Comparison of ENCODE assay signal across 8 cellular contexts in the genomic region with DNA sequence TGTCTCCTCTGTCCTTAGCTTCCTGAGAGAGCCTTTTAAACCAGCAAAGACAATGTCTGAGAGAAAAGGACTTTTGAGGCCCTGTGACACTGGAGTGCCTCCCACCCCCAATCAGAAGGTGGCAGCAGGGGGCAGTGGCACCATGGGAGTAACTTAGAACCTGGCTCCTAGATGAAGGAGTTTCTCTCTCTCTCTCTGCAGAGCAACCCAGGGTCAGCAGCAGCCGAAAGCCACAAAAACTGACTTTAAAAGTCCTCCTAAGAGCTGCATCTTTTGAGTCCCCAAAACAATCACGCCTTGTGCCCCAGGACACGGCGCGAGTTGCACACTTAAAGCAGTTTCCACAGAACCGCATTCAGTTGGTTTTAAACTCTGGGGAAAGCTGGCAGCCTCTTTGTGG. TPM values are rescaled to one million over a fixed set of nuclear protein-coding genes. Genes with fewer than 3 reads are reported as not detected.
DNase-seq lines count a peak whose midpoint lies in the region; ATAC-seq, FAIRE-seq and TF ChIP-seq lines count a peak whose summit lies in the region.

No MANE protein-coding gene starts in this region.

- WGBS in lung, 2 donors = 64 to 65% methylated on average over 6 of the region's 6 CpGs

- no peaks in the 10 kb centered on the region for H3K36me3 Mint-ChIP-seq in glutamatergic neuron (ENCODE audit: unreplicated experiment)

- H3K9me3 Mint-ChIP-seq in glutamatergic neuron (ENCODE audit: unreplicated experiment) = peaks cover 3% of the 10 kb centered on the region

- no peak overlapping the region for H3K9ac ChIP-seq in NT2/D1 (ENCODE audit: insufficient read length, low read depth)

- H3K27ac ChIP-seq in lung (ENCODE audit: low read depth in 1 of 2, low read length in 1 of 2) = no peak overlapping the region

- H3K4me3 ChIP-seq in BJ (ENCODE audit: low read depth, low read length) = no peak overlapping the region
- no peak overlapping the region for H3K4me3 ChIP-seq in NT2/D1 (ENCODE audit: insufficient read length, low read depth)
- no peak overlapping the region for H3K4me3 ChIP-seq in choroid plexus epithelial cell (ENCODE audit: low read depth, low read length)
- H3K4me3 ChIP-seq in lung = no peak overlapping the region

- ATAC-seq in lung (ENCODE audit: insufficient read depth, low FRiP score) = no peak
- no peak for ATAC-seq in HG02852 (IDR thresholded peaks at IDR 0.05; ENCODE audit: unreplicated experiment)

- peaks cover 3% of the 10 kb centered on the region for H3K27me3 Mint-ChIP-seq in glutamatergic neuron (ENCODE audit: unreplicated experiment)

- POLR2A ChIA-PET in BJ (lab: Charles Lee) = no interaction called here

- TF ChIP-seq CTCF in BJ (IDR thresholded peaks at IDR 0.05; ENCODE audit: insufficient read depth, low read depth, low read length) = peak; percentile 74
- peak; percentile 79 for TF ChIP-seq CTCF in choroid plexus epithelial cell (conservative IDR thresholded peaks at IDR 0.05; ENCODE audit: low read depth, low read length)
- peak; percentile 33 for TF ChIP-seq CTCF in lung (IDR thresholded peaks at IDR 0.05; ENCODE audit: control extremely low read depth, extremely low read depth)
- no peak for TF ChIP-seq CTCF in glutamatergic neuron (IDR thresholded peaks at IDR 0.05; ENCODE audit: partially characterized antibody, unreplicated experiment)

- DNase-seq in BJ (ENCODE audit: low read depth) = no peak
- no peak for DNase-seq in GM18507 (ENCODE audit: extremely low spot score, insufficient read length, low read depth)
- DNase-seq in NT2/D1 (ENCODE audit: low read depth, low spot score) = peak; percentile 28
- DNase-seq in choroid plexus epithelial cell (ENCODE audit: low read depth) = peak; percentile 67
- DNase-seq in lung (ENCODE audit: low spot score) = peak; percentile 44
- no peak for DNase-seq in cerebellum (ENCODE audit: low spot score)
- DNase-seq in glutamatergic neuron = no peak

- H3K27ac Mint-ChIP-seq in glutamatergic neuron (ENCODE audit: unreplicated experiment) = no peak overlapping the region

- H3K9me3 ChIP-seq in NT2/D1 (ENCODE audit: insufficient read depth, low read length) (no peaks in the 10 kb centered on the region), lung (ENCODE audit: control insufficient read depth in 2 of 2, insufficient read depth in 1 of 2, low read length in 1 of 2) (no peaks in the 10 kb centered on the region)

- no peak overlapping the region for H3K4me3 Mint-ChIP-seq in glutamatergic neuron (ENCODE audit: unreplicated experiment)

- H3K27me3 ChIP-seq in BJ (ENCODE audit: control insufficient read depth, insufficient read depth, low read length) (no peaks in the 10 kb centered on the region), NT2/D1 (ENCODE audit: insufficient read depth, insufficient read length) (no peaks in the 10 kb centered on the region), lung (ENCODE audit: control insufficient read depth, insufficient read depth) (no peaks in the 10 kb centered on the region)

- CTCF ChIA-PET in BJ (lab: Yijun Ruan, JAX) = interaction anchor here (0.6 to 9.8 kb wide), 22 partner anchors 9 to 270 kb away, joined by 3 to 220 read pairs (median 6); a partner anchor contains a TSS

- peak; percentile 15 for FAIRE-seq in GM18507 (lab: Jason Lieb, UNC)

- peaks cover 6% of the 10 kb centered on the region for H3K4me1 Mint-ChIP-seq in glutamatergic neuron (ENCODE audit: low read depth, unreplicated experiment)

- H3K36me3 ChIP-seq in BJ (ENCODE audit: control insufficient read depth, insufficient read depth, low read length) = no peaks in the 10 kb centered on the region
- H3K36me3 ChIP-seq in NT2/D1 (ENCODE audit: insufficient read depth, insufficient read length, low read length) = no peaks in the 10 kb centered on the region
- no peaks in the 10 kb centered on the region for H3K36me3 ChIP-seq in lung (ENCODE audit: control insufficient read depth in 2 of 2, insufficient read depth in 2 of 2, low read length in 2 of 2)

- H3K4me1 ChIP-seq in NT2/D1 (ENCODE audit: insufficient read depth, insufficient read length) = peaks cover 6% of the 10 kb centered on the region
- peaks cover 0 to 2% of the 10 kb centered on the region in 2 donors for H3K4me1 ChIP-seq in lung (ENCODE audit: control insufficient read depth in 2 of 2, insufficient read depth in 2 of 2, low read length in 2 of 2)

RNA-seq across cellular contexts. Expression of a gene that starts 5.3 kb away (rescaled TPM):
- polyA plus RNA-seq in BJ (2011; rRNA removed) (0.13 and 0.23 TPM in 2 replicates), lung (under 1 TPM; 0.16 to 0.45 TPM)
- 0.10 and 0.24 TPM in 2 replicates for polyA minus RNA-seq in BJ (2011; rRNA and poly(A)+ RNA removed)
- total RNA-seq in lung (1 to 10 TPM in 1 of 2 donors, under 1 TPM in 1; 0.67 to 1.7 TPM), cerebellum (not detected), glutamatergic neuron (ENCODE audit: unreplicated experiment) (not detected)

Comparison
In these comparisons a context has a peak if more than half of its experiments do, and no peak if none do; other contexts are left out.
1. DNase-seq: peak in NT2/D1 (single experiment), choroid plexus epithelial cell (single experiment) and lung (single experiment); none in BJ (single experiment), GM18507 (single experiment), cerebellum (single experiment) and glutamatergic neuron (single experiment).